In the genomic region with DNA sequence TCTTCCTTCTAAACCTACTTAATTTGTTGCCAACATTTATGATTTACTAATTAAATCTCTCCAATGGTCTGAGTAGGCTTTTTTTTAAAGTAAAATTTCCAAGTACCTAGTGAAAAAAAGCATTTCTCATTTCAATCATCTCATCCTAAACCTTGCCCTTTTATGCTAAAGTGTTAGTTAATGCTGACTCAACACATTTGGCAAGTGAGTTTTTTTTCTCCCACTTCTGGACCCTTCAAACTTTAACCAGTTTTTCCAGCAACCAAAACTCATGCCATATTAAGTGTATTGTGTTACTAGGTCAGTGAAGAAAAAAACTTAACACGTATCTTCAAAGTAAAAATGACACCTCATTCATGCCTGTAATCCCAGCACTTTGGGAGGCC, we compare ENCODE assay signal across 1 cellular context.
TF ChIP-seq lines count a peak whose summit lies in the region.

No MANE protein-coding gene starts in this region.

TF ChIP-seq in HepG2, 621 proteins besides CTCF, POLR2A, EP300 and RAD21:
- TF ChIP-seq MAFG (CRISPR knock-in tag; IDR thresholded peaks at IDR 0.05) (peak; percentile 67; the same call in 1 of the 2 replicates), MNT (IDR thresholded peaks at IDR 0.05) (no peak), MAFK (conservative IDR thresholded peaks at IDR 0.05 in 1 of 2, IDR thresholded peaks at IDR 0.05 in 1 of 2; ENCODE audit: low read length in 2 of 2) (peak; percentile 100), MAFF (IDR thresholded peaks at IDR 0.05; ENCODE audit: low read depth, low read length) (peak; percentile 100)
